Comparison of ENCODE assay signal across 15 cellular contexts in the genomic region with DNA sequence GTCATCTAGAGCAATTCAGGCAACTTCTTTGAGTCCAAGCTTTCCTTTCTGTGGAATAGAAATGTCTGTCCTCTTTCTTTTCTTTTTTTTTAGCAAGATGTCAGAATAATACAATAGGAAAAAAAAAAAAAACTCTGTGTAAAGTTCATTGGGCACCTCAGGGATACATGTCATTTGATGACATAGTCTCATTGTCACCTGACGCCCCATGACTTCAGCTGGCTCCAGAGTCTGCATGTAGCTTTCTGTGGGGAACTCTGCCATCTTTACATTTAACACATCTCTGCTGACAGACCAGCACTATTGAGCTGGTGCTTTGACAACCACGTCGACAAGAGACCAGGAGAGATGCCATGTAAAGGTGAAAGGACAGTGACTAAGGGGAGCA.
DNase-seq lines count a peak whose midpoint lies in the region; ATAC-seq, FAIRE-seq and TF ChIP-seq lines count a peak whose summit lies in the region.
"Had no signal": no experiment of that assay in that cellular context is flagged by ENCODE, and none has a peak within 500 bp of the region (broad histone marks: within the 10 kb centered on the region; RNA-seq: fewer than 3 reads in every experiment).

No MANE protein-coding gene starts in this region.

- CTCF ChIA-PET in activated CD4-positive, alpha-beta T cell treated with anti-CD3 and anti-CD28 coated beads for 36 hours (lab: Charles Lee), result interaction anchor here (0.6 to 1.4 kb wide), 5 partner anchors 12 to 1260 kb away, joined by 3 to 5 read pairs (median 5); no protein-coding TSS in a partner anchor
- CTCF ChIA-PET in activated CD4-positive, alpha-beta memory T cell treated with anti-CD3 and anti-CD28 coated beads, Interleukin-2, amount 10 ng/mL, durations not matched to agents 7 days and 5 days (lab: Charles Lee), result interaction anchor here (1.2 to 1.6 kb wide), 3 partner anchors 8 to 195 kb away, joined by 3 to 4 read pairs (median 3); a partner anchor contains a TSS

- H3K79me2 ChIP-seq in GM23248 (ENCODE audit: insufficient read depth) (no peaks in the 10 kb centered on the region), Karpas-422 (ENCODE audit: low read length) (no peaks in the 10 kb centered on the region)

- no peaks in the 10 kb centered on the region for H4K20me1 ChIP-seq in GM23248 (ENCODE audit: insufficient read depth)
- H4K20me1 ChIP-seq in Karpas-422 (ENCODE audit: insufficient read depth, low read depth, low read length), result no peaks in the 10 kb centered on the region

- peak overlapping the region; percentile 79 for H3K27ac Mint-ChIP-seq in activated CD4-positive, alpha-beta T cell treated with anti-CD3 and anti-CD28 coated beads for 36 hours
- H3K27ac Mint-ChIP-seq in activated CD4-positive, alpha-beta memory T cell treated with anti-CD3 and anti-CD28 coated beads, Interleukin-2, amount 10 ng/mL, durations not matched to agents 7 days and 5 days, result peak overlapping the region; percentile 82
- H3K27ac Mint-ChIP-seq: GM23338 had no signal

- H3F3A ChIP-seq in GM23248 (ENCODE audit: insufficient read depth), result peaks cover 27% of the 10 kb centered on the region

- in situ Hi-C loops in GM23248 (cut with MboI), result no loop called here

- peak; percentile 27 for ATAC-seq in activated CD4-positive, alpha-beta T cell treated with anti-CD3 and anti-CD28 coated beads for 36 hours
- ATAC-seq in GM21576 (IDR thresholded peaks at IDR 0.05; ENCODE audit: unreplicated experiment), result no peak
- ATAC-seq: GM23338 had no signal

- H3K4me1 ChIP-seq in GM23248 (ENCODE audit: insufficient read depth) (peaks cover 32% of the 10 kb centered on the region), kidney (ENCODE audit: control insufficient read depth in 1 of 2, insufficient read depth in 1 of 2, low read depth in 1 of 2, low read length in 2 of 2) (peaks cover 0 to 2% of the 10 kb centered on the region in 2 donors), Karpas-422 (ENCODE audit: low read length) (peaks cover 32% of the 10 kb centered on the region)

- H3K36me3 ChIP-seq in GM23248 (ENCODE audit: low read depth) (no peaks in the 10 kb centered on the region), kidney (ENCODE audit: control insufficient read depth in 1 of 2, insufficient read depth in 2 of 2, low read length in 2 of 2) (no peaks in the 10 kb centered on the region), Karpas-422 (ENCODE audit: insufficient read depth, low read length) (no peaks in the 10 kb centered on the region)
- H3K36me3 ChIP-seq: esophagus muscularis mucosa had no signal

- no peak for TF ChIP-seq CTCF in kidney (IDR thresholded peaks at IDR 0.05; ENCODE audit: borderline replicate concordance, extremely low read depth, insufficient read depth)
- no peak for TF ChIP-seq CTCF in coronary artery (IDR thresholded peaks at IDR 0.05)

- H3K27me3 ChIP-seq in GM23248 (replicated peaks; ENCODE audit: insufficient read depth) (no peaks in the 10 kb centered on the region), Karpas-422 (ENCODE audit: low read length) (no peaks in the 10 kb centered on the region)
- H3K27me3 ChIP-seq: esophagus muscularis mucosa had no signal

- H3K27ac ChIP-seq in GM23248 (no peak overlapping the region), kidney (ENCODE audit: low read depth in 2 of 2, low read length in 2 of 2) (peak overlapping the region; percentile 0 to 34), coronary artery (no peak overlapping the region), Karpas-422 (ENCODE audit: low read length) (no peak overlapping the region)

- H2AFZ ChIP-seq in GM23248 (0 out of 2 replicates have a peak overlapping the region, but pooled peaks have one; percentile 11), Karpas-422 (ENCODE audit: low read length) (no peak overlapping the region; the same call in 1 of the 2 replicates)
- H2AFZ ChIP-seq: GM23338 had no signal

- H3K9me3 ChIP-seq in GM23248 (ENCODE audit: low read depth), result no peaks in the 10 kb centered on the region
- no peaks in the 10 kb centered on the region for H3K9me3 ChIP-seq in kidney (ENCODE audit: control insufficient read depth in 1 of 2, low read length in 2 of 2)
- H3K9me3 ChIP-seq in Karpas-422 (ENCODE audit: low read length), result no peaks in the 10 kb centered on the region
- H3K9me3 ChIP-seq: esophagus muscularis mucosa had no signal

- POLR2A ChIA-PET in activated CD4-positive, alpha-beta T cell treated with anti-CD3 and anti-CD28 coated beads for 36 hours (lab: Charles Lee), result interaction anchor here (0.7 to 0.8 kb wide), 2 partner anchors 171 to 174 kb away, joined by 3 read pairs; no protein-coding TSS in a partner anchor
- POLR2A ChIA-PET in activated CD4-positive, alpha-beta memory T cell treated with anti-CD3 and anti-CD28 coated beads, Interleukin-2, amount 10 ng/mL, durations not matched to agents 7 days and 5 days (lab: Charles Lee), result interaction anchor here (0.9 to 8.6 kb wide), 5 partner anchors 8 to 195 kb away, joined by 3 to 110 read pairs (median 13); a partner anchor contains a TSS

- H3K4me1 Mint-ChIP-seq in activated CD4-positive, alpha-beta T cell treated with anti-CD3 and anti-CD28 coated beads for 36 hours, result peaks cover 47% of the 10 kb centered on the region
- peaks cover 48% of the 10 kb centered on the region for H3K4me1 Mint-ChIP-seq in activated CD4-positive, alpha-beta memory T cell treated with anti-CD3 and anti-CD28 coated beads, Interleukin-2, amount 10 ng/mL, durations not matched to agents 7 days and 5 days

- FAIRE-seq in kidney (lab: Jason Lieb, UNC), result no peak
- FAIRE-seq: colon, GM18507 had no signal

- H3K9me3 Mint-ChIP-seq in activated CD4-positive, alpha-beta T cell treated with anti-CD3 and anti-CD28 coated beads for 36 hours (ENCODE audit: low read depth), result no peaks in the 10 kb centered on the region
- no peaks in the 10 kb centered on the region for H3K9me3 Mint-ChIP-seq in activated CD4-positive, alpha-beta memory T cell treated with anti-CD3 and anti-CD28 coated beads, Interleukin-2, amount 10 ng/mL, durations not matched to agents 7 days and 5 days
- H3K9me3 Mint-ChIP-seq: GM23338 had no signal

- DNase-seq in activated CD4-positive, alpha-beta T cell treated with anti-CD3 and anti-CD28 coated beads for 36 hours, result peak; percentile 42
- no peak for DNase-seq in activated CD4-positive, alpha-beta T cell treated with anti-CD3 and anti-CD28 coated beads for 4 hours
- DNase-seq in GM23248 (peak; percentile 13), kidney (no peak), coronary artery (ENCODE audit: low spot score) (no peak), Karpas-422 (no peak)
- DNase-seq in activated CD4-positive, alpha-beta memory T cell treated with anti-CD3 and anti-CD28 coated beads, Interleukin-2, amount 10 ng/mL, durations not matched to agents 7 days and 5 days, result no peak
- DNase-seq: GDM1, NCI-H146, NCI-H526 treated with DMSO at 0.1 percent for 48 hours had no signal

- H3K9ac ChIP-seq in GM23248, result no peak overlapping the region
- H3K9ac ChIP-seq in kidney (ENCODE audit: low read length in 2 of 2), result no peak overlapping the region
- no peak overlapping the region for H3K9ac ChIP-seq in Karpas-422 (ENCODE audit: low read length)

- no peak overlapping the region for H3K4me3 Mint-ChIP-seq in activated CD4-positive, alpha-beta T cell treated with anti-CD3 and anti-CD28 coated beads for 36 hours
- H3K4me3 Mint-ChIP-seq in activated CD4-positive, alpha-beta memory T cell treated with anti-CD3 and anti-CD28 coated beads, Interleukin-2, amount 10 ng/mL, durations not matched to agents 7 days and 5 days, result no peak overlapping the region
- H3K4me3 Mint-ChIP-seq: GM23338 had no signal

- H3K27me3 Mint-ChIP-seq in activated CD4-positive, alpha-beta T cell treated with anti-CD3 and anti-CD28 coated beads for 36 hours, result no peaks in the 10 kb centered on the region
- no peaks in the 10 kb centered on the region for H3K27me3 Mint-ChIP-seq in activated CD4-positive, alpha-beta memory T cell treated with anti-CD3 and anti-CD28 coated beads, Interleukin-2, amount 10 ng/mL, durations not matched to agents 7 days and 5 days

- H3K4me3 ChIP-seq in GM23248 (no peak overlapping the region), kidney (ENCODE audit: low read length in 2 of 2) (no peak overlapping the region), coronary artery (no peak overlapping the region), Karpas-422 (ENCODE audit: low read length) (no peak overlapping the region)
- H3K4me3 ChIP-seq: esophagus muscularis mucosa, GM23338 had no signal

- no peaks in the 10 kb centered on the region for H3K9me2 ChIP-seq in GM23248 (ENCODE audit: insufficient read depth)
- no peaks in the 10 kb centered on the region for H3K9me2 ChIP-seq in Karpas-422 (replicated peaks; ENCODE audit: insufficient read depth, low read length)

- WGBS in GM23248 (ENCODE audit: low coverage in 1 of 2, low lambda C conversion rate in 2 of 2, missing lambda C conversion rate in 2 of 2), 2 experiments, result 56 to 57% methylated on average over 3 of the region's 3 CpGs

- no peaks in the 10 kb centered on the region for H3K36me3 Mint-ChIP-seq in activated CD4-positive, alpha-beta T cell treated with anti-CD3 and anti-CD28 coated beads for 36 hours (ENCODE audit: low read depth)
- H3K36me3 Mint-ChIP-seq in activated CD4-positive, alpha-beta memory T cell treated with anti-CD3 and anti-CD28 coated beads, Interleukin-2, amount 10 ng/mL, durations not matched to agents 7 days and 5 days (ENCODE audit: low read depth), result no peaks in the 10 kb centered on the region

- intact Hi-C loops in activated CD4-positive, alpha-beta T cell treated with anti-CD3 and anti-CD28 coated beads for 36 hours (cut with DNase I, micrococcal nuclease), result loop anchor here in 1 of 2 experiments (5.0 kb wide), 1 partner anchor 111 kb away; no protein-coding TSS in a partner anchor
- intact Hi-C loops in kidney (cut with DNase I), result no loop called here

- H3K4me2 ChIP-seq in GM23248 (ENCODE audit: unreplicated experiment) (no peak overlapping the region), Karpas-422 (ENCODE audit: low read depth, low read length, poor library complexity, severe bottlenecking) (no peak overlapping the region)
- H3K4me2 ChIP-seq: GM23338 had no signal

Comparison
In these comparisons a context has a peak if more than half of its experiments do, and no peak if none do; other contexts are left out.
1. DNase-seq: peak in activated CD4-positive, alpha-beta T cell treated with anti-CD3 and anti-CD28 coated beads for 36 hours (single experiment) and GM23248 (single experiment); none in activated CD4-positive, alpha-beta T cell treated with anti-CD3 and anti-CD28 coated beads for 4 hours (0 of 2), activated CD4-positive, alpha-beta memory T cell treated with anti-CD3 and anti-CD28 coated beads, Interleukin-2, amount 10 ng/mL, durations not matched to agents 7 days and 5 days (single experiment), kidney (single experiment), coronary artery (single experiment) and Karpas-422 (single experiment).
2. H3K27ac ChIP-seq: peak in kidney (2 of 2); none in GM23248 (single experiment), coronary artery (0 of 2) and Karpas-422 (single experiment).